Comparison of ENCODE assay signal across 13 cellular contexts in genomic region chr6:11412011-11412424, GRCh38.
DNase-seq lines count a peak whose midpoint lies in the region; ATAC-seq and TF ChIP-seq lines count a peak whose summit lies in the region.
"Had no signal": no experiment of that assay in that cellular context is flagged by ENCODE, and none has a peak within 500 bp of the region (broad histone marks: within the 10 kb centered on the region; RNA-seq: fewer than 3 reads in every experiment).

No MANE protein-coding gene starts in this region.

- BruUV-seq in Caco-2 (replicated peaks; lab: Mats Ljungman, UMichigan), result no TSS peak

- H3K4me1 Mint-ChIP-seq in Caco-2 (ENCODE audit: low read depth, unreplicated experiment) (peaks cover 30% of the 10 kb centered on the region), mesothelial cell of epicardium (peaks cover 23% of the 10 kb centered on the region)

- H3K4me3 Mint-ChIP-seq in Caco-2 (ENCODE audit: unreplicated experiment) (no peak overlapping the region), mesothelial cell of epicardium (no peak overlapping the region)

- no peak overlapping the region for H3K4me3 ChIP-seq in Caco-2 (ENCODE audit: low read depth, low read length)
- H3K4me3 ChIP-seq: MG63 had no signal

- peak overlapping the region; percentile 45 for H3K27ac ChIP-seq in angular gyrus (ENCODE audit: low read depth, low read length)

- DNase-seq in Caco-2 (no peak), LoVo (ENCODE audit: low spot score) (peak; percentile 32), mesothelial cell of epicardium (ENCODE audit: low spot score in 2 of 2, unreplicated experiment in 2 of 2) (no peak), NCI-H146 (lab: John Stamatoyannopoulos, UW) (no peak), cerebellum (ENCODE audit: low spot score) (no peak)
- DNase-seq: activated CD8-positive, alpha-beta memory T cell treated with anti-CD3 and anti-CD28 coated beads, Interleukin-2, amount 50 U/mL, for 48 hours; left colon; MG63; right cardiac atrium; stimulated activated CD8-positive, alpha-beta memory T cell treated with anti-CD3 and anti-CD28 coated beads, Interleukin-4, amount 100 ng/mL, for 48 hours had no signal

- ATAC-seq in HG03108 (IDR thresholded peaks at IDR 0.05; ENCODE audit: unreplicated experiment), result no peak
- ATAC-seq in GM21619 (IDR thresholded peaks at IDR 0.05; ENCODE audit: unreplicated experiment), result no peak
- ATAC-seq: left colon, right cardiac atrium had no signal

- no peaks in the 10 kb centered on the region for H3K27me3 ChIP-seq in Caco-2 (replicated peaks; ENCODE audit: control insufficient read depth, insufficient read depth, low read length)

- peaks cover 32% of the 10 kb centered on the region for H3K4me1 ChIP-seq in Caco-2

- CTCF ChIA-PET in Caco-2 (lab: Charles Lee), result no interaction called here

- POLR2A ChIA-PET in Caco-2 (lab: Charles Lee), result no interaction called here

- H3K36me3 ChIP-seq in Caco-2 (ENCODE audit: control insufficient read depth, insufficient read depth, low read length), result no peaks in the 10 kb centered on the region
- H3K36me3 ChIP-seq: MG63 had no signal

- peaks cover 5% of the 10 kb centered on the region for H3K9me3 ChIP-seq in Caco-2
- H3K9me3 ChIP-seq: MG63 had no signal

- no peaks in the 10 kb centered on the region for H3K36me3 Mint-ChIP-seq in Caco-2 (ENCODE audit: insufficient read depth, unreplicated experiment)
- H3K36me3 Mint-ChIP-seq in mesothelial cell of epicardium, result no peaks in the 10 kb centered on the region

- H3K9me3 Mint-ChIP-seq in Caco-2 (ENCODE audit: unreplicated experiment) (no peaks in the 10 kb centered on the region), mesothelial cell of epicardium (peaks cover 2% of the 10 kb centered on the region)

- intact Hi-C loops in Caco-2 (cut with micrococcal nuclease; ENCODE audit: unreplicated experiment), result no loop called here

- H3K27ac Mint-ChIP-seq in Caco-2 (ENCODE audit: unreplicated experiment) (peak overlapping the region; percentile 61), mesothelial cell of epicardium (peak overlapping the region; percentile 51)

- TF ChIP-seq CTCF in Caco-2 (IDR thresholded peaks at IDR 0.05; ENCODE audit: insufficient read depth in 1 of 2, low read depth in 1 of 2, low read length in 1 of 2, severe bottlenecking in 1 of 2, unreplicated experiment in 1 of 2) (no peak), mesothelial cell of epicardium (IDR thresholded peaks at IDR 0.05; ENCODE audit: unreplicated experiment) (no peak)

- H3K27me3 Mint-ChIP-seq in Caco-2 (ENCODE audit: insufficient read depth, unreplicated experiment) (no peaks in the 10 kb centered on the region), mesothelial cell of epicardium (ENCODE audit: low read depth) (no peaks in the 10 kb centered on the region)
